Comparison of ENCODE assay signal across 18 cellular contexts in genomic region chr2:141113301-141113700, GRCh38.
DNase-seq lines count a peak whose midpoint lies in the region.
"Had no signal": no experiment of that assay in that cellular context is flagged by ENCODE, and none has a peak within 500 bp of the region (broad histone marks: within the 10 kb centered on the region; RNA-seq: fewer than 3 reads in every experiment).

No MANE protein-coding gene starts in this region.

- DNase-seq in medulla oblongata (ENCODE audit: extremely low spot score) = peak; percentile 27
- DNase-seq in epidermal melanocyte (ENCODE audit: insufficient read length, low spot score) = no peak
- DNase-seq in retina = no peak
- no peak for DNase-seq in globus pallidus (ENCODE audit: low spot score)
- DNase-seq: ACHN; BE2C; C1 segment of cervical spinal cord; Caco-2; Calu3; CD4-positive, CD25-positive, alpha-beta regulatory T cell; CD8-positive, alpha-beta T cell; DMS79 treated with DMSO at 0.1 percent for 48 hours; GF-D8 had no signal

- peak overlapping the region; percentile 24 for H2AFZ ChIP-seq in ACC112 (ENCODE audit: low read length, unreplicated experiment)

- H3K36me3 ChIP-seq in ACC112 (ENCODE audit: insufficient read depth, low read length) = no peaks in the 10 kb centered on the region
- H3K36me3 ChIP-seq in HUES64 (ENCODE audit: insufficient read depth, low read length) = no peaks in the 10 kb centered on the region
- H3K36me3 ChIP-seq: BE2C, BLaER1 had no signal

- no peak overlapping the region for H3K9ac ChIP-seq in HUES64 (ENCODE audit: low read depth, low read length)
- H3K9ac ChIP-seq: BLaER1 had no signal

- H3K9me3 ChIP-seq in HUES64 (ENCODE audit: insufficient read depth, low read depth, low read length) = peaks cover 8% of the 10 kb centered on the region
- H3K9me3 ChIP-seq: A549, BE2C, Caco-2 had no signal

- H3K4me1 ChIP-seq in ACC112 (ENCODE audit: control insufficient read depth, insufficient read depth, low read length, unreplicated experiment) (peaks cover 3% of the 10 kb centered on the region), HUES64 (ENCODE audit: insufficient read depth, low read length) (peaks cover 28% of the 10 kb centered on the region)
- H3K4me1 ChIP-seq: A549, BE2C, BLaER1, Caco-2 had no signal

- no peaks in the 10 kb centered on the region for H3K79me2 ChIP-seq in ACC112 (ENCODE audit: control insufficient read depth, insufficient read depth, low read length, unreplicated experiment)

- H3K27me3 ChIP-seq in ACC112 (ENCODE audit: insufficient read depth, low read length) (no peaks in the 10 kb centered on the region), HUES64 (ENCODE audit: insufficient read depth, low read length) (no peaks in the 10 kb centered on the region)
- H3K27me3 ChIP-seq: BE2C, BLaER1 had no signal

- no peak overlapping the region for H3K27ac ChIP-seq in ACC112 (ENCODE audit: low read depth, low read length)
- 0 out of 2 replicates have a peak overlapping the region, but pooled peaks have one; percentile 16 for H3K27ac ChIP-seq in HUES64 (ENCODE audit: low read depth, low read length)
- H3K27ac ChIP-seq: 22Rv1, A549, BLaER1 had no signal

- H3K4me3 ChIP-seq in ACC112 (ENCODE audit: low read depth, low read length) = no peak overlapping the region
- no peak overlapping the region for H3K4me3 ChIP-seq in HUES64 (ENCODE audit: low read length)
- H3K4me3 ChIP-seq: A549, BLaER1 had no signal
